Comparison of ENCODE assay signal across 22 cellular contexts in genomic region chr18:23406271-23406787, GRCh38. TPM values are rescaled to one million over a fixed set of nuclear protein-coding genes. Genes with fewer than 3 reads are reported as not detected.
DNase-seq lines count a peak whose midpoint lies in the region; ATAC-seq, FAIRE-seq and TF ChIP-seq lines count a peak whose summit lies in the region.
"Had no signal": no experiment of that assay in that cellular context is flagged by ENCODE, and none has a peak within 500 bp of the region (broad histone marks: within the 10 kb centered on the region; RNA-seq: fewer than 3 reads in every experiment).

No MANE protein-coding gene starts in this region.

- H3K9ac ChIP-seq in K562 (ENCODE audit: insufficient read depth in 1 of 2, low read depth in 2 of 2, low read length in 2 of 2) = no peak overlapping the region

- H3K27me3 ChIP-seq in ACC112 (ENCODE audit: insufficient read depth, low read length) (no peaks in the 10 kb centered on the region), K562 (ENCODE audit: control insufficient read depth in 2 of 2, insufficient read depth in 2 of 2, low read length in 2 of 2) (no peaks in the 10 kb centered on the region), suprapubic skin (no peaks in the 10 kb centered on the region)
- H3K27me3 ChIP-seq: tibial nerve had no signal

- no peak overlapping the region for H3K4me3 Mint-ChIP-seq in HFFc6
- H3K4me3 Mint-ChIP-seq in stimulated activated naive CD8-positive, alpha-beta T cell treated with anti-CD3 and anti-CD28 coated beads, Interleukin-15, amount 100 ng/mL, for 72 hours = no peak overlapping the region
- H3K4me3 Mint-ChIP-seq: activated CD4-positive, alpha-beta T cell treated with anti-CD3 and anti-CD28 coated beads, Interleukin-2, amount 10 ng/mL, durations not matched to agents 7 days and 5 days; activated naive CD8-positive, alpha-beta T cell treated with anti-CD3 and anti-CD28 coated beads for 36 hours; natural killer cell treated with Interleukin-12 subunit alpha and Interleukin-12 subunit beta and Interleukin-15 and Interleukin-18, amount 100 ng/mL, for 72 hours had no signal

- CTCF ChIA-PET in K562 (lab: Yijun Ruan, JAX; ENCODE audit: low intra/inter-chr PET ratio) = no interaction called here

- H3K36me3 ChIP-seq in ACC112 (ENCODE audit: insufficient read depth, low read length) = no peaks in the 10 kb centered on the region
- peaks cover 5% of the 10 kb centered on the region; the same call in 1 of the 3 replicates for H3K36me3 ChIP-seq in K562 (ENCODE audit: control insufficient read depth, insufficient read depth, low read length)
- no peaks in the 10 kb centered on the region for H3K36me3 ChIP-seq in suprapubic skin

- intact Hi-C loops in K562 (cut with micrococcal nuclease) = loop anchor here (10.0 kb wide), 1 partner anchor 372 kb away; no protein-coding TSS in a partner anchor

- H3K79me2 ChIP-seq in ACC112 (ENCODE audit: control insufficient read depth, insufficient read depth, low read length, unreplicated experiment) = no peaks in the 10 kb centered on the region
- no peaks in the 10 kb centered on the region for H3K79me2 ChIP-seq in K562 (ENCODE audit: control insufficient read depth, insufficient read depth, low read length)

- 6% methylated on average over 2 of the region's 2 CpGs for WGBS in K562 (ENCODE audit: insufficient coverage, low coverage, missing lambda C conversion rate)
- WGBS in suprapubic skin = 58% methylated on average over 2 of the region's 2 CpGs

- H3K4me1 ChIP-seq in ACC112 (ENCODE audit: control insufficient read depth, insufficient read depth, low read length, unreplicated experiment) (peaks cover 20% of the 10 kb centered on the region), K562 (replicated peaks in 1 of 2; ENCODE audit: control insufficient read depth in 2 of 2, insufficient read depth in 2 of 2, low read length in 2 of 2) (no peaks in the 10 kb centered on the region), suprapubic skin (no peaks in the 10 kb centered on the region)
- H3K4me1 ChIP-seq: psoas muscle had no signal

- BruUV-seq in K562 (replicated peaks; lab: Mats Ljungman, UMichigan) = no TSS peak

- no peak for TF ChIP-seq EP300 in K562 (IDR thresholded peaks at IDR 0.05; ENCODE audit: low read length)
- no peak for TF ChIP-seq EP300 in suprapubic skin (IDR thresholded peaks at IDR 0.05)

- H2AFZ ChIP-seq in ACC112 (ENCODE audit: low read length, unreplicated experiment) (no peak overlapping the region), K562 (ENCODE audit: low read depth, low read length) (no peak overlapping the region)

- no peaks in the 10 kb centered on the region for H3K9me1 ChIP-seq in K562 (ENCODE audit: control insufficient read depth, insufficient read depth, low read length)

- TF ChIP-seq RAD21 in K562 (CRISPR knock-in tag; conservative IDR thresholded peaks at IDR 0.05 in 1 of 2, IDR thresholded peaks at IDR 0.05 in 1 of 2) = no peak

- H3K9me3 Mint-ChIP-seq in HFFc6 = no peaks in the 10 kb centered on the region
- H3K9me3 Mint-ChIP-seq in stimulated activated naive CD8-positive, alpha-beta T cell treated with anti-CD3 and anti-CD28 coated beads, Interleukin-15, amount 100 ng/mL, for 72 hours = no peaks in the 10 kb centered on the region
- H3K9me3 Mint-ChIP-seq: activated CD4-positive, alpha-beta T cell treated with anti-CD3 and anti-CD28 coated beads, Interleukin-2, amount 10 ng/mL, durations not matched to agents 7 days and 5 days; activated naive CD8-positive, alpha-beta T cell treated with anti-CD3 and anti-CD28 coated beads for 36 hours; natural killer cell treated with Interleukin-12 subunit alpha and Interleukin-12 subunit beta and Interleukin-15 and Interleukin-18, amount 100 ng/mL, for 72 hours had no signal

- H4K20me1 ChIP-seq in K562 (replicated peaks; ENCODE audit: control insufficient read depth, insufficient read depth, low read length) = no peaks in the 10 kb centered on the region; the same call in 1 of the 2 replicates

- no peak for FAIRE-seq in K562 (lab: Jason Lieb, UNC)
- FAIRE-seq: colon, H54 had no signal

- in situ Hi-C loops in K562 (cut with MboI) = no loop called here

- TF ChIP-seq CTCF in HFFc6 (IDR thresholded peaks at IDR 0.05) (no peak), K562 (IDR thresholded peaks at IDR 0.05 in 2 of 3, conservative IDR thresholded peaks at IDR 0.05 in 1 of 3; ENCODE audit: insufficient read depth in 2 of 3, low read depth in 1 of 3, low read length in 3 of 3) (no peak), suprapubic skin (IDR thresholded peaks at IDR 0.05) (no peak)

- H3K4me3 ChIP-seq in ACC112 (ENCODE audit: low read depth, low read length) (no peak overlapping the region), K562 (no peak overlapping the region), suprapubic skin (no peak overlapping the region)
- H3K4me3 ChIP-seq: psoas muscle, tibial nerve had no signal

- POLR2A ChIA-PET in K562 (lab: Yijun Ruan, JAX) = interaction anchor here (1.1 to 1.2 kb wide), 2 partner anchors 12 to 278 kb away, joined by 3 to 7 read pairs; no protein-coding TSS in a partner anchor

- peaks cover 36% of the 10 kb centered on the region for H3K4me1 Mint-ChIP-seq in HFFc6 (ENCODE audit: low read depth)
- no peaks in the 10 kb centered on the region for H3K4me1 Mint-ChIP-seq in stimulated activated naive CD8-positive, alpha-beta T cell treated with anti-CD3 and anti-CD28 coated beads, Interleukin-15, amount 100 ng/mL, for 72 hours
- H3K4me1 Mint-ChIP-seq: activated CD4-positive, alpha-beta T cell treated with anti-CD3 and anti-CD28 coated beads, Interleukin-2, amount 10 ng/mL, durations not matched to agents 7 days and 5 days; activated naive CD8-positive, alpha-beta T cell treated with anti-CD3 and anti-CD28 coated beads for 36 hours had no signal

- DNase-seq in HFFc6 (peak; percentile 16), K562 (ENCODE audit: extremely low read depth in 1 of 4, low spot score in 3 of 4) (peak in 1 of 4 experiments; percentile 39), left lobe of liver (ENCODE audit: low spot score) (no peak), GM19240 (ENCODE audit: insufficient read length, low spot score) (no peak), suprapubic skin (ENCODE audit: low spot score in 2 of 2) (no peak), NCI-H524 treated with DMSO at 0.1 percent for 48 hours (lab: John Stamatoyannopoulos, UW) (no peak)
- DNase-seq in stimulated activated naive CD8-positive, alpha-beta T cell treated with anti-CD3 and anti-CD28 coated beads, Interleukin-15, amount 100 ng/mL, for 72 hours = no peak
- DNase-seq: activated CD4-positive, alpha-beta T cell treated with anti-CD3 and anti-CD28 coated beads, Interleukin-2, amount 10 ng/mL, durations not matched to agents 7 days and 5 days; activated naive CD8-positive, alpha-beta T cell treated with anti-CD3 and anti-CD28 coated beads for 36 hours; activated T-cell treated with anti-CD3 and anti-CD28 coated beads, Interleukin-2, amount 50 U/mL, for 1 hour; DMS153; hypothalamus; NCI-H1417 treated with DMSO at 0.1 percent for 48 hours; NK-92 treated with Interleukin-12 subunit alpha and Interleukin-12 subunit beta, amount 100 ng/mL, for 24 hours; psoas muscle; stimulated activated CD4-positive, alpha-beta T cell treated with anti-CD3 and anti-CD28 coated beads, Interleukin-2, amount 100 ng/mL, for 24 hours had no signal

- H3K27me3 Mint-ChIP-seq in HFFc6 (ENCODE audit: insufficient read depth) = no peaks in the 10 kb centered on the region
- H3K27me3 Mint-ChIP-seq in stimulated activated naive CD8-positive, alpha-beta T cell treated with anti-CD3 and anti-CD28 coated beads, Interleukin-15, amount 100 ng/mL, for 72 hours = no peaks in the 10 kb centered on the region
- H3K27me3 Mint-ChIP-seq: activated CD4-positive, alpha-beta T cell treated with anti-CD3 and anti-CD28 coated beads, Interleukin-2, amount 10 ng/mL, durations not matched to agents 7 days and 5 days; activated naive CD8-positive, alpha-beta T cell treated with anti-CD3 and anti-CD28 coated beads for 36 hours; natural killer cell treated with Interleukin-12 subunit alpha and Interleukin-12 subunit beta and Interleukin-15 and Interleukin-18, amount 100 ng/mL, for 72 hours had no signal

- no peaks in the 10 kb centered on the region for H3K36me3 Mint-ChIP-seq in HFFc6 (ENCODE audit: low read depth)

- H3K27ac Mint-ChIP-seq in HFFc6 = no peak overlapping the region
- no peak overlapping the region for H3K27ac Mint-ChIP-seq in stimulated activated naive CD8-positive, alpha-beta T cell treated with anti-CD3 and anti-CD28 coated beads, Interleukin-15, amount 100 ng/mL, for 72 hours
- H3K27ac Mint-ChIP-seq: activated CD4-positive, alpha-beta T cell treated with anti-CD3 and anti-CD28 coated beads, Interleukin-2, amount 10 ng/mL, durations not matched to agents 7 days and 5 days; activated naive CD8-positive, alpha-beta T cell treated with anti-CD3 and anti-CD28 coated beads for 36 hours had no signal

- ATAC-seq in K562 (peak; percentile 70), left lobe of liver (peak; percentile 44)
- ATAC-seq in stimulated activated naive CD8-positive, alpha-beta T cell treated with anti-CD3 and anti-CD28 coated beads, Interleukin-15, amount 100 ng/mL, for 72 hours = no peak
- ATAC-seq: natural killer cell treated with Interleukin-12 subunit alpha and Interleukin-12 subunit beta and Interleukin-15 and Interleukin-18, amount 100 ng/mL, for 72 hours; psoas muscle had no signal

- H3K9me3 ChIP-seq in K562 (replicated peaks; ENCODE audit: control insufficient read depth, insufficient read depth, low read depth, low read length) (no peaks in the 10 kb centered on the region), suprapubic skin (no peaks in the 10 kb centered on the region)
- H3K9me3 ChIP-seq: psoas muscle, tibial nerve had no signal

- peak overlapping the region; percentile 21; the same call in 1 of the 2 replicates for H3K27ac ChIP-seq in ACC112 (ENCODE audit: low read depth, low read length)
- no peak overlapping the region for H3K27ac ChIP-seq in K562 (ENCODE audit: extremely low read depth, low read depth, low read length)
- H3K27ac ChIP-seq in suprapubic skin = no peak overlapping the region
- H3K27ac ChIP-seq: epithelial cell of prostate, psoas muscle, tibial nerve had no signal

- no peak overlapping the region for H3K4me2 ChIP-seq in K562 (ENCODE audit: insufficient read depth, low read length)

- TF ChIP-seq POLR2A in K562 (conservative IDR thresholded peaks at IDR 0.05) = no peak
- no peak for TF ChIP-seq POLR2A in suprapubic skin (IDR thresholded peaks at IDR 0.05)

RNA-seq across cellular contexts. Expression of gene RIOK3, which starts 46.8 kb away (rescaled TPM):
- 10 to 100 TPM; 37.9 to 46.1 (median 42.4) TPM for total RNA-seq in HFFc6 (2021; fragmentation: NEBNext Ultra II Directional; extraction: Animal tissue kit (Norgen Biotek cat#: 25700))
- 90.6 and 225 TPM in 2 replicates for total RNA-seq in K562 (2011; cell fraction: chromatin; rRNA removed; ENCODE audit: low replicate concordance)
- total RNA-seq in K562 (2011; cell fraction: nucleolus; rRNA removed) = 55.7 and 61.2 TPM in 2 replicates
- total RNA-seq in K562 (2011; cell fraction: nucleoplasm; rRNA removed) = 83.1 and 87.0 TPM in 2 replicates
- total RNA-seq in K562 (2014; rRNA removed) (52.1 and 63.1 TPM in 2 replicates), K562 (2014; rRNA removed; fragmentation: Illumina TruSeq; extraction: Trizol) (85.2 and 99.9 TPM in 2 replicates), K562 (2015; rRNA removed; fragmentation: Illumina TruSeq; extraction: Trizol) (72.2 and 73.3 TPM in 2 replicates), K562 (2021) (61.2 and 62.9 TPM in 2 replicates), left lobe of liver (41.0 TPM), suprapubic skin (100 to 1,000 TPM in 2 of 4 donors, 10 to 100 TPM in 2; 85.4 to 219 (median 97.0) TPM)
- polyA plus RNA-seq in K562 (2011; rRNA removed) (85.1 and 89.5 TPM in 2 replicates), K562 (2014; fragmentation: Illumina TruSeq; extraction: Trizol) (71.4 and 80.5 TPM in 2 replicates), K562 (2014; fragmentation: Nextera tagmentation; extraction: Ambion mirVana) (10 to 100 TPM; 21.4 to 39.4 TPM), K562 (2014; rRNA removed) (53.9 and 57.4 TPM in 2 replicates)
- polyA plus RNA-seq in K562 (2011; cell fraction: cytosol; rRNA removed) = 26.9 and 30.9 TPM in 2 replicates
- polyA plus RNA-seq in K562 (2011; cell fraction: nucleus; rRNA removed) = 50.2 and 79.8 TPM in 2 replicates
- 67.3 and 78.4 TPM in 2 replicates for polyA plus RNA-seq in K562 (2012)
- 109 and 130 TPM in 2 replicates for polyA minus RNA-seq in K562 (2011; rRNA and poly(A)+ RNA removed)
- 68.5 and 72.1 TPM in 2 replicates for polyA minus RNA-seq in K562 (2011; cell fraction: cytosol; rRNA and poly(A)+ RNA removed)
- 33.3 and 66.6 TPM in 2 replicates for polyA minus RNA-seq in K562 (2011; cell fraction: nucleus; rRNA and poly(A)+ RNA removed)
